ENCODE assay signal across 8 cellular contexts in the genomic region with DNA sequence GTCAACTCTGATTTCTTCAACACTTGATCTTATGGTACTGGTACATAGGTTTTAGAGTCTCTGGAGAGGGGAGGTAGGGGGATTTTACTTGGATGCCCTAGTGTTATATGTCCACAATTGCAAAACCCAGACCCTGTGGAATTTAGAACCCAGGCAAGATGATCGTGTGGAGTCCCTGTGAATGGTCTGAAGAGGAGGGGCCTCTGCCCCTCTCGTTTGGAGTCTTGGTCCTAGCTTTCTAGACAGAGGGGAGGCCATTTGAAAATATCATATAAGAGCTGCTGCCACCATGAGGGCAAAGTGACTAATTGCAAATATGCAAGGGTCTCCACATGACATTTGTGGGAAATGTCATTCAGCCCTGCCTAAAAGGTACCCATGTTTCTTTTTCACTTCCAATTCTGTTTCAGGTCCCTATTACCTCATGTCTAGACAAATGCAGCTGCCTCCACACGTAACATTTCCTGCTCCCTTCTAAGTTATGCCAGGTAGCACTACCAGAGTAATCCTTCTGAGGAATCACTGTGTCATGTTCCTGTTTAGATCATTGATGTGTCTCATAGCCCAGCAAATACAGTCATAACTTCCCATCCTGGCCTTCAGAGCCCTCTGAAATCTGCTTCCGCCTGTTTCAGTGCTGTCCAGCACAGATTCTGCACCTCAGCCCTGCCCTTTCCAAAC.
DNase-seq lines count a peak whose midpoint lies in the region; ATAC-seq, FAIRE-seq and TF ChIP-seq lines count a peak whose summit lies in the region.

No MANE protein-coding gene starts in this region.

- no peaks in the 10 kb centered on the region for H3K9me3 Mint-ChIP-seq in activated CD8-positive, alpha-beta T cell treated with anti-CD3 and anti-CD28 coated beads for 36 hours
- H3K9me3 Mint-ChIP-seq in nephron: no peaks in the 10 kb centered on the region

- peak overlapping the region; percentile 55 to 76 for H3K27ac ChIP-seq in esophagus (ENCODE audit: low read depth in 2 of 2, low read length in 1 of 2)

- H3K4me1 ChIP-seq in esophagus (ENCODE audit: control insufficient read depth in 2 of 2, insufficient read depth in 2 of 2, low read length in 1 of 2): peaks cover 0 to 2% of the 10 kb centered on the region in 2 donors

- peaks cover 29% of the 10 kb centered on the region for H3K4me1 Mint-ChIP-seq in activated CD8-positive, alpha-beta T cell treated with anti-CD3 and anti-CD28 coated beads for 36 hours (ENCODE audit: low read depth)
- peaks cover 16% of the 10 kb centered on the region for H3K4me1 Mint-ChIP-seq in nephron

- DNase-seq in Caki2 (ENCODE audit: low read depth): peak; percentile 72
- peak; percentile 32 for DNase-seq in GM19239 (ENCODE audit: insufficient read length, low spot score)
- peak; percentile 43 for DNase-seq in NCI-H226
- peak; percentile 57 for DNase-seq in activated CD8-positive, alpha-beta T cell treated with anti-CD3 and anti-CD28 coated beads for 36 hours
- DNase-seq in cortex of kidney (lab: John Stamatoyannopoulos, UW): no peak

- H3K27ac Mint-ChIP-seq in activated CD8-positive, alpha-beta T cell treated with anti-CD3 and anti-CD28 coated beads for 36 hours: peak overlapping the region; percentile 36
- peak overlapping the region; percentile 46 to 74 (median 74) for H3K27ac Mint-ChIP-seq in nephron

- no peaks in the 10 kb centered on the region for H3K27me3 Mint-ChIP-seq in activated CD8-positive, alpha-beta T cell treated with anti-CD3 and anti-CD28 coated beads for 36 hours
- H3K27me3 Mint-ChIP-seq in nephron (ENCODE audit: low read depth): no peaks in the 10 kb centered on the region

- TF ChIP-seq CTCF in activated CD8-positive, alpha-beta T cell treated with anti-CD3 and anti-CD28 coated beads for 36 hours (IDR thresholded peaks at IDR 0.05): peak; percentile 69
- peak; percentile 62 to 63 (median 63) for TF ChIP-seq CTCF in nephron (IDR thresholded peaks at IDR 0.05; ENCODE audit: unreplicated experiment in 3 of 3)

- peak; percentile 91 for FAIRE-seq in GM19239 (lab: Jason Lieb, UNC)

- no peak overlapping the region for H3K4me3 Mint-ChIP-seq in activated CD8-positive, alpha-beta T cell treated with anti-CD3 and anti-CD28 coated beads for 36 hours
- no peak overlapping the region for H3K4me3 Mint-ChIP-seq in nephron

- ATAC-seq in HG03139 (IDR thresholded peaks at IDR 0.05; ENCODE audit: unreplicated experiment): peak; percentile 68
- ATAC-seq in activated CD8-positive, alpha-beta T cell treated with anti-CD3 and anti-CD28 coated beads for 36 hours: peak; percentile 90

- CTCF ChIA-PET in activated CD8-positive, alpha-beta T cell treated with anti-CD3 and anti-CD28 coated beads for 36 hours (lab: Charles Lee): interaction anchor here (0.7 to 4.2 kb wide), 25 partner anchors 9 to 172 kb away, joined by 3 to 140 read pairs (median 5); partner anchors contain the start of gene AFF1

- no peaks in the 10 kb centered on the region for H3K9me3 ChIP-seq in esophagus (ENCODE audit: control insufficient read depth in 2 of 2, insufficient read depth in 1 of 2, low read depth in 1 of 2, low read length in 1 of 2)

- intact Hi-C loops in activated CD8-positive, alpha-beta T cell treated with anti-CD3 and anti-CD28 coated beads for 36 hours (cut with micrococcal nuclease): loop anchor here (1.0 to 5.0 kb wide), 3 partner anchors 86 to 171 kb away; partner anchors contain the start of gene AFF1

- no peak overlapping the region for H3K4me3 ChIP-seq in esophagus (ENCODE audit: low read depth in 1 of 2, low read length in 2 of 2)

- POLR2A ChIA-PET in activated CD8-positive, alpha-beta T cell treated with anti-CD3 and anti-CD28 coated beads for 36 hours (lab: Charles Lee): interaction anchor here (1.0 to 1.2 kb wide), 3 partner anchors 35 to 87 kb away, joined by 3 to 4 read pairs (median 3); no protein-coding TSS in a partner anchor

- WGBS in esophagus, 2 donors: 22 to 24% methylated on average over 4 of the region's 4 CpGs

- peaks cover 0 to 6% of the 10 kb centered on the region in 2 donors for H3K36me3 ChIP-seq in esophagus (ENCODE audit: control insufficient read depth in 2 of 2, insufficient read depth in 2 of 2, low read length in 1 of 2)

- in situ Hi-C loops in Caki2 (cut with HindIII; ENCODE audit: low pct_unique_long_range_greater_than_20kb, low sequenced_read_pairs): no loop called here

- H3K27me3 ChIP-seq in esophagus (ENCODE audit: control insufficient read depth in 1 of 2, insufficient read depth in 2 of 2, low read length in 2 of 2): no peaks in the 10 kb centered on the region

- H3K36me3 Mint-ChIP-seq in activated CD8-positive, alpha-beta T cell treated with anti-CD3 and anti-CD28 coated beads for 36 hours (ENCODE audit: low read depth): peaks cover 2% of the 10 kb centered on the region
- peaks cover 35% of the 10 kb centered on the region for H3K36me3 Mint-ChIP-seq in nephron (ENCODE audit: low read depth)
